30 cellular contexts compared by ENCODE assay signal in genomic region chr2:185360776-185361175, GRCh38.
"Had no signal": no experiment of that assay in that cellular context is flagged by ENCODE, and none has a peak within 500 bp of the region (broad histone marks: within the 10 kb centered on the region; RNA-seq: fewer than 3 reads in every experiment).

No MANE protein-coding gene starts in this region.

- ATAC-seq: activated CD8-positive, alpha-beta T cell treated with anti-CD3 and anti-CD28 coated beads for 36 hours; activated naive CD4-positive, alpha-beta T cell treated with anti-CD3 and anti-CD28 coated beads, Interleukin-2, amount 50 U/mL, for 72 hours; activated T-cell treated with anti-CD3 and anti-CD28 coated beads, Interleukin-2, amount 50 U/mL, for 4 hours; activated T-cell treated with anti-CD3 and anti-CD28 coated beads, Interleukin-2, amount 50 U/mL, for 72 hours; activated T-helper 17 cell treated with anti-CD3 and anti-CD28 coated beads, Interleukin-2, amount 50 U/mL, for 72 hours; body of pancreas had no signal

- DNase-seq: activated B cell treated with CpG ODN at 0.5 μM for 24 hours; activated CD4-positive, alpha-beta memory T cell treated with anti-CD3 and anti-CD28 coated beads for 36 hours; activated CD4-positive, alpha-beta T cell treated with anti-CD3 and anti-CD28 coated beads for 4 hours; activated CD4-positive, alpha-beta T cell treated with anti-CD3 and anti-CD28 coated beads, Interleukin-2, amount 10 ng/mL, durations not matched to agents 24 days and 14 days; activated CD4-positive, alpha-beta T cell treated with anti-CD3 and anti-CD28 coated beads, Interleukin-2, amount 50 U/mL, for 1 hour; activated CD4-positive, alpha-beta T cell treated with anti-CD3 and anti-CD28 coated beads, Interleukin-2, amount 50 U/mL, for 4 hours; activated CD4-positive, CD25-positive, alpha-beta regulatory T cell treated with anti-CD3 and anti-CD28 coated beads, Interleukin-2, amount 50 U/mL, for 72 hours; activated CD8-positive, alpha-beta memory T cell treated with anti-CD3 and anti-CD28 coated beads, Interleukin-2, amount 50 U/mL, for 4 hours; activated CD8-positive, alpha-beta T cell treated with anti-CD3 and anti-CD28 coated beads for 36 hours; activated effector memory CD4-positive, alpha-beta T cell treated with anti-CD3 and anti-CD28 coated beads, Interleukin-2, amount 50 U/mL, for 16 hours; activated gamma-delta T cell treated with Interleukin-2 at 50 U/mL for 16 hours; activated naive CD4-positive, alpha-beta T cell; activated naive CD4-positive, alpha-beta T cell treated with anti-CD3 and anti-CD28 coated beads for 36 hours; activated naive CD4-positive, alpha-beta T cell treated with anti-CD3 and anti-CD28 coated beads, Interleukin-2, amount 50 U/mL, for 16 hours; activated naive CD8-positive, alpha-beta T cell treated with anti-CD3 and anti-CD28 coated beads for 36 hours; activated T-cell treated with anti-CD3 and anti-CD28 coated beads for 4 hours; activated T-cell treated with anti-CD3 and anti-CD28 coated beads, Interleukin-2, amount 50 U/mL, for 1 hour; activated T-cell treated with anti-CD3 and anti-CD28 coated beads, Interleukin-2, amount 50 U/mL, for 4 hours; activated T-cell treated with anti-CD3 and anti-CD28 coated beads, Interleukin-2, amount 50 U/mL, for 72 hours; adrenal gland; amniotic stem cell; aorta; body of pancreas; brain microvascular endothelial cell; central memory CD4-positive, alpha-beta T cell; T-helper 1 cell; T-helper 2 cell; T-helper 9 cell had no signal

- H3K4me3 ChIP-seq: adrenal gland, body of pancreas had no signal
